24 cellular contexts compared by ENCODE assay signal in the genomic region with DNA sequence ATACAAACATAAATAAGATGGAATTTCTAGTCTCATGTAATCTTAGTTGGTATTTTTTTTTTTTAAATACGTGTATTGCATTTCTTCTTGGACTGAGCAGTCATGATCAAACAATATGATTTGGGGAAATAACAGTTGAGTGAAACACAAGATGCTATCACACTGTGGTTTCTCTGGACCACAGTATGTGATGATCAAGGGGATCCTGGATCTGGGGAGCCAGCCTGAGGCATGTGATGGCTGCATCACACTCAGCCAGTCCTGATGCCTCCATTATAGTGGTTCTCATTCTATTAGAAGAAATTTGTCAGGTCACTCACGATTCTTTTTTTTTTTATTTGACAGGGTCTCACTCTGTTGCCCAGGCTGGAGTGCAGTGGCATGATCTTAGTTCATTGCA.
"Had no signal": no experiment of that assay in that cellular context is flagged by ENCODE, and none has a peak within 500 bp of the region (broad histone marks: within the 10 kb centered on the region; RNA-seq: fewer than 3 reads in every experiment).

No MANE protein-coding gene starts in this region.

- ATAC-seq: naive thymus-derived CD8-positive, alpha-beta T cell; pancreas; right cardiac atrium; sciatic nerve; upper lobe of right lung had no signal

- H3K4me3 Mint-ChIP-seq: memory B cell; naive thymus-derived CD8-positive, alpha-beta T cell; stimulated activated naive CD8-positive, alpha-beta T cell treated with anti-CD3 and anti-CD28 coated beads, Interleukin-15, Interleukin-2, amounts not matched to agents 100 ng/mL and 50 ng/mL, for 24 hours had no signal

- H3K9me3 ChIP-seq: pancreas, prostate gland, suprapubic skin, tibial artery, upper lobe of right lung had no signal

- H3K27ac ChIP-seq: hepatocyte, left ventricle myocardium inferior, pancreas, prostate gland, skin epidermis, suprapubic skin, thoracic aorta, tibial artery, upper lobe of right lung had no signal

- H3K4me2 ChIP-seq: hepatocyte had no signal

- H3K4me3 ChIP-seq: hepatocyte, left ventricle myocardium inferior, lung, pancreas, prostate gland, skin epidermis, suprapubic skin, thoracic aorta, tibial artery, upper lobe of right lung had no signal

- H3K36me3 ChIP-seq: left ventricle myocardium inferior, pancreas, prostate gland, suprapubic skin, thoracic aorta, tibial artery, upper lobe of right lung had no signal

- H3K27ac Mint-ChIP-seq: memory B cell; naive thymus-derived CD8-positive, alpha-beta T cell; stimulated activated naive CD8-positive, alpha-beta T cell treated with anti-CD3 and anti-CD28 coated beads, Interleukin-15, Interleukin-2, amounts not matched to agents 100 ng/mL and 50 ng/mL, for 24 hours had no signal

- H3K79me2 ChIP-seq: hepatocyte had no signal

- H3K4me1 ChIP-seq: left ventricle myocardium inferior, pancreas, prostate gland, suprapubic skin, tibial artery, upper lobe of right lung had no signal

- H3K27me3 ChIP-seq: hepatocyte, pancreas, suprapubic skin, tibial artery, upper lobe of right lung had no signal

- DNase-seq: islet precursor cell; left ventricle myocardium inferior; naive thymus-derived CD8-positive, alpha-beta T cell; pancreas; posterior cingulate gyrus; retina; right cardiac atrium; stimulated activated CD4-positive, alpha-beta T cell treated with anti-CD3 and anti-CD28 coated beads, Interleukin-12 subunit alpha, Interleukin-12 subunit beta, amount 100 ng/mL, for 4 hours; stimulated activated CD4-positive, alpha-beta T cell treated with anti-CD3 and anti-CD28 coated beads, Interleukin-15, amount 100 ng/mL, for 24 hours; stimulated activated CD4-positive, alpha-beta T cell treated with anti-CD3 and anti-CD28 coated beads, Interleukin-2, amount 100 ng/mL, for 24 hours; stimulated activated CD4-positive, alpha-beta T cell treated with anti-CD3 and anti-CD28 coated beads, Interleukin-4, amount 100 ng/mL, for 1 hour; stimulated activated naive CD4-positive, alpha-beta T cell; tibial artery; trophoblast cell; upper lobe of right lung had no signal

- H3K27me3 Mint-ChIP-seq: memory B cell; naive thymus-derived CD8-positive, alpha-beta T cell; stimulated activated naive CD8-positive, alpha-beta T cell treated with anti-CD3 and anti-CD28 coated beads, Interleukin-15, Interleukin-2, amounts not matched to agents 100 ng/mL and 50 ng/mL, for 24 hours had no signal

- H2AFZ ChIP-seq: hepatocyte had no signal

- H3K36me3 Mint-ChIP-seq: memory B cell; naive thymus-derived CD8-positive, alpha-beta T cell had no signal
